In the genomic region with DNA sequence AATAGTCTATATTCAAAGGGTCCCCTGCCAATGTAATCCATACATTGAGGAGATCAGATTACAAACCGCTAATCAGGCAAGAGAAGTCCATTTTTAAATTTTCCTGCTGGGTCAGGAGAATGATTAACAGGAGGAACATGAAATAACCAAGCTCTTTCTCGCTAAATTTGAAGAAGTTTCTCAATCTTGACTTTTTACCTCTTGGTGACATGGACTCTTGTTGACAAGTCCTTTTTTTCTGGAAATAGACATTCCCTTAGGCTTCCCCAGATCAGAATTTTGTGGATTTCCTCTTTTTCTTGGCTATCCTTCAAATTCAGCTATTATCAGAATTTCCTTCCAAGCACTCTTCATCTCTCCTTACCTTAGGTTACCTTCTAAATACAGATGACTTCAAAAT, we compare ENCODE assay signal across 24 cellular contexts.
"Had no signal": no experiment of that assay in that cellular context is flagged by ENCODE, and none has a peak within 500 bp of the region (broad histone marks: within the 10 kb centered on the region; RNA-seq: fewer than 3 reads in every experiment).

No MANE protein-coding gene starts in this region.

- H3K4me3 ChIP-seq: colonic mucosa, esophagus squamous epithelium, gastrocnemius medialis, heart right ventricle, left ventricle myocardium inferior, lower lobe of right lung, mucosa of descending colon had no signal

- H3K27ac ChIP-seq: colonic mucosa, epithelial cell of prostate, esophagus squamous epithelium, gastrocnemius medialis, heart right ventricle, left ventricle myocardium inferior, lower lobe of right lung had no signal

- ATAC-seq: effector memory CD8-positive, alpha-beta T cell; esophagus mucosa; gastrocnemius medialis; heart right ventricle; left cardiac atrium; lower lobe of right lung; mucosa of descending colon had no signal

- H3K9me3 ChIP-seq: colonic mucosa, esophagus squamous epithelium, gastrocnemius medialis, heart right ventricle, lower lobe of right lung, mucosa of descending colon had no signal

- H3K36me3 ChIP-seq: colonic mucosa, esophagus squamous epithelium, gastrocnemius medialis, heart right ventricle, left ventricle myocardium inferior, lower lobe of right lung had no signal

- DNase-seq: colonic mucosa; cortex of kidney; effector CD8-positive, alpha-beta T cell; effector memory CD8-positive, alpha-beta T cell; endodermal cell; erythroblast; esophagus squamous epithelium; foreskin fibroblast; foreskin melanocyte; gastrocnemius medialis; glutamatergic neuron; head of caudate nucleus; heart right ventricle; hippocampal formation; left cardiac atrium; left ventricle myocardium inferior; lower lobe of right lung; mesenchymal stem cell; mucosa of descending colon had no signal

- FAIRE-seq: endometrium, islet of Langerhans, keratinocyte had no signal

- H3K27me3 ChIP-seq: colonic mucosa, esophagus squamous epithelium, gastrocnemius medialis, heart right ventricle had no signal

- H3K4me1 ChIP-seq: colonic mucosa, esophagus squamous epithelium, gastrocnemius medialis, heart right ventricle, left ventricle myocardium inferior, lower lobe of right lung had no signal
